Comparison of ENCODE assay signal across 1 cellular context in genomic region chr19:49816616-49817015, GRCh38.
TF ChIP-seq lines count a peak whose summit lies in the region.

No MANE protein-coding gene starts in this region.

TF ChIP-seq in WTC11, 78 proteins besides CTCF, POLR2A, EP300 and RAD21 (continued from another document):
- TF ChIP-seq, protein P1, sequence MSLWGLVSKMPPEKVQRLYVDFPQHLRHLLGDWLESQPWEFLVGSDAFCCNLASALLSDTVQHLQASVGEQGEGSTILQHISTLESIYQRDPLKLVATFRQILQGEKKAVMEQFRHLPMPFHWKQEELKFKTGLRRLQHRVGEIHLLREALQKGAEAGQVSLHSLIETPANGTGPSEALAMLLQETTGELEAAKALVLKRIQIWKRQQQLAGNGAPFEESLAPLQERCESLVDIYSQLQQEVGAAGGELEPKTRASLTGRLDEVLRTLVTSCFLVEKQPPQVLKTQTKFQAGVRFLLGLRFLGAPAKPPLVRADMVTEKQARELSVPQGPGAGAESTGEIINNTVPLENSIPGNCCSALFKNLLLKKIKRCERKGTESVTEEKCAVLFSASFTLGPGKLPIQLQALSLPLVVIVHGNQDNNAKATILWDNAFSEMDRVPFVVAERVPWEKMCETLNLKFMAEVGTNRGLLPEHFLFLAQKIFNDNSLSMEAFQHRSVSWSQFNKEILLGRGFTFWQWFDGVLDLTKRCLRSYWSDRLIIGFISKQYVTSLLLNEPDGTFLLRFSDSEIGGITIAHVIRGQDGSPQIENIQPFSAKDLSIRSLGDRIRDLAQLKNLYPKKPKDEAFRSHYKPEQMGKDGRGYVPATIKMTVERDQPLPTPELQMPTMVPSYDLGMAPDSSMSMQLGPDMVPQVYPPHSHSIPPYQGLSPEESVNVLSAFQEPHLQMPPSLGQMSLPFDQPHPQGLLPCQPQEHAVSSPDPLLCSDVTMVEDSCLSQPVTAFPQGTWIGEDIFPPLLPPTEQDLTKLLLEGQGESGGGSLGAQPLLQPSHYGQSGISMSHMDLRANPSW (CRISPR knock-in tag; conservative IDR thresholded peaks at IDR 0.05; ENCODE audit: low read depth): no peak
- TF ChIP-seq GRHL2 (CRISPR knock-in tag; IDR thresholded peaks at IDR 0.05; ENCODE audit: insufficient replicate concordance, severe bottlenecking): no peak
- TF ChIP-seq, protein P2, sequence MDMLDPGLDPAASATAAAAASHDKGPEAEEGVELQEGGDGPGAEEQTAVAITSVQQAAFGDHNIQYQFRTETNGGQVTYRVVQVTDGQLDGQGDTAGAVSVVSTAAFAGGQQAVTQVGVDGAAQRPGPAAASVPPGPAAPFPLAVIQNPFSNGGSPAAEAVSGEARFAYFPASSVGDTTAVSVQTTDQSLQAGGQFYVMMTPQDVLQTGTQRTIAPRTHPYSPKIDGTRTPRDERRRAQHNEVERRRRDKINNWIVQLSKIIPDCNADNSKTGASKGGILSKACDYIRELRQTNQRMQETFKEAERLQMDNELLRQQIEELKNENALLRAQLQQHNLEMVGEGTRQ (CRISPR knock-in tag; IDR thresholded peaks at IDR 0.05): no peak
- TF ChIP-seq JUN (CRISPR knock-in tag; IDR thresholded peaks at IDR 0.05): no peak
- TF ChIP-seq, protein P3, sequence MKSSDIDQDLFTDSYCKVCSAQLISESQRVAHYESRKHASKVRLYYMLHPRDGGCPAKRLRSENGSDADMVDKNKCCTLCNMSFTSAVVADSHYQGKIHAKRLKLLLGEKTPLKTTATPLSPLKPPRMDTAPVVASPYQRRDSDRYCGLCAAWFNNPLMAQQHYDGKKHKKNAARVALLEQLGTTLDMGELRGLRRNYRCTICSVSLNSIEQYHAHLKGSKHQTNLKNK (CRISPR knock-in tag; IDR thresholded peaks at IDR 0.05): no peak
- no peak for TF ChIP-seq ZNF416 (CRISPR knock-in tag; IDR thresholded peaks at IDR 0.05)
- TF ChIP-seq SP1 (CRISPR knock-in tag; conservative IDR thresholded peaks at IDR 0.05): no peak
- TF ChIP-seq HMGA2 (CRISPR knock-in tag; IDR thresholded peaks at IDR 0.05): no peak
- TF ChIP-seq ZSCAN18 (CRISPR knock-in tag; IDR thresholded peaks at IDR 0.05): no peak
- TF ChIP-seq, protein P4, sequence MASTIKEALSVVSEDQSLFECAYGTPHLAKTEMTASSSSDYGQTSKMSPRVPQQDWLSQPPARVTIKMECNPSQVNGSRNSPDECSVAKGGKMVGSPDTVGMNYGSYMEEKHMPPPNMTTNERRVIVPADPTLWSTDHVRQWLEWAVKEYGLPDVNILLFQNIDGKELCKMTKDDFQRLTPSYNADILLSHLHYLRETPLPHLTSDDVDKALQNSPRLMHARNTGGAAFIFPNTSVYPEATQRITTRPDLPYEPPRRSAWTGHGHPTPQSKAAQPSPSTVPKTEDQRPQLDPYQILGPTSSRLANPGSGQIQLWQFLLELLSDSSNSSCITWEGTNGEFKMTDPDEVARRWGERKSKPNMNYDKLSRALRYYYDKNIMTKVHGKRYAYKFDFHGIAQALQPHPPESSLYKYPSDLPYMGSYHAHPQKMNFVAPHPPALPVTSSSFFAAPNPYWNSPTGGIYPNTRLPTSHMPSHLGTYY (CRISPR knock-in tag; IDR thresholded peaks at IDR 0.05): no peak
